ENCODE assay signal across 20 cellular contexts in the genomic region with DNA sequence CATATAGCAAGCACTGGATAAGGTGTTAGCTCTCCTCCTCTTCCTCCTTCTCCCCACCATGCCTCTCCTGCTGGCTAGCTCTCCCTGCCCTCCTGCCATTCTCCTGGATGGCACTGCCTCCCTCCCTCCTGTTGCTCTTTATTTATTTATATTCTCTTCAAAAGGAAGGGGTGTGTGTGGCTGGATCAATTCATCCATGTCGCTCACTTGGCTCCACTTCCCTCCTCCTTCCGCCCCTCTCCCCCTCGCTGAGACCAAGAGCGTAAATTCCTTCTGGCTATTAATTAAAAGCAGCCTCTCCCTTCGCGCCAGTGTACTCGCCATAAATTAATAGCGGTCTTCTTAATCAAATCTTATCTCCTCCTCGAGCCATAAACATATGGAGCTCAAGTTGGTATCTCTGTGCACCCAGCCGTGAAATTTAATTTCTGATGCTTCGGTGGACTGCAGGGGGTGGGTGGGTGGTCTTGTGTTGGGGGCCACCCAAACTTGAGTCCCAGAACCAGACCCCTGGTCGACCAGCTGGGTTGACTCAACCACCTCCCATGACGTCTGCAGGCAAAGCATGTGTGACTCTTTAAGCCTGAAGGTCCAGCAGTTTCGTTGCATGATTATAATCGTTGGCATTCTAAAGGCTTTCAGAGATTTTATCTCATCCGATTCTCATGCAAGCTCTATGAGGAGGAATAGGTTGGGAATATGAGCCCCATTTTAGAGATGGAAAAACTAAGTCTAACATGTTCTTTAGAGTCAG. TPM values are rescaled to one million over a fixed set of nuclear protein-coding genes. Genes with fewer than 3 reads are reported as not detected.
DNase-seq lines count a peak whose midpoint lies in the region; ATAC-seq, FAIRE-seq and TF ChIP-seq lines count a peak whose summit lies in the region.
"Had no signal": no experiment of that assay in that cellular context is flagged by ENCODE, and none has a peak within 500 bp of the region (broad histone marks: within the 10 kb centered on the region; RNA-seq: fewer than 3 reads in every experiment).

No MANE protein-coding gene starts in this region.

- H3K9me3 Mint-ChIP-seq in T-cell (no peaks in the 10 kb centered on the region), neural progenitor cell (no peaks in the 10 kb centered on the region)
- no peaks in the 10 kb centered on the region for H3K9me3 Mint-ChIP-seq in activated CD8-positive, alpha-beta T cell treated with anti-CD3 and anti-CD28 coated beads, Interleukin-2, amount 10 ng/mL, durations not matched to agents 7 days and 5 days (ENCODE audit: insufficient read depth)
- H3K9me3 Mint-ChIP-seq: CD4-positive, alpha-beta memory T cell; dendritic cell treated with granulocyte-macrophage colony-stimulating factor and Interleukin-4, amounts not matched to agents 40 ng/mL and 50 ng/mL, for 4 days; mesothelial cell of epicardium; stimulated activated effector memory CD8-positive, alpha-beta T cell treated with anti-CD3 and anti-CD28 coated beads, Interleukin-12 subunit alpha, Interleukin-12 subunit beta, amount 100 ng/mL, for 72 hours had no signal

- H3K4me3 ChIP-seq in HEK293 (ENCODE audit: low read depth, low read length) (no peak overlapping the region), neural progenitor cell (no peak overlapping the region), kidney (ENCODE audit: low read length in 2 of 2) (no peak overlapping the region)
- H3K4me3 ChIP-seq: adrenal gland, gastrocnemius medialis, K562 had no signal

- TF ChIP-seq CTCF in HEK293 (tag by site-specific recombination; IDR thresholded peaks at IDR 0.05) (no peak), neural progenitor cell (IDR thresholded peaks at IDR 0.05) (no peak), kidney (IDR thresholded peaks at IDR 0.05; ENCODE audit: borderline replicate concordance, extremely low read depth, insufficient read depth) (no peak)

- H3F3A ChIP-seq in neural progenitor cell (ENCODE audit: low read depth) = peaks cover 23% of the 10 kb centered on the region

- H3K4me3 Mint-ChIP-seq in T-cell (no peak overlapping the region), neural progenitor cell (peak overlapping the region; percentile 31)
- H3K4me3 Mint-ChIP-seq in activated CD8-positive, alpha-beta T cell treated with anti-CD3 and anti-CD28 coated beads, Interleukin-2, amount 10 ng/mL, durations not matched to agents 7 days and 5 days = no peak overlapping the region
- H3K4me3 Mint-ChIP-seq: CD4-positive, alpha-beta memory T cell; dendritic cell treated with granulocyte-macrophage colony-stimulating factor and Interleukin-4, amounts not matched to agents 40 ng/mL and 50 ng/mL, for 4 days; HFFc6; mesothelial cell of epicardium; stimulated activated effector memory CD8-positive, alpha-beta T cell treated with anti-CD3 and anti-CD28 coated beads, Interleukin-12 subunit alpha, Interleukin-12 subunit beta, amount 100 ng/mL, for 72 hours had no signal

- H3K9me3 ChIP-seq in HEK293 (ENCODE audit: control insufficient read depth, insufficient read depth, low read depth, low read length) (no peaks in the 10 kb centered on the region), neural progenitor cell (ENCODE audit: low read depth) (no peaks in the 10 kb centered on the region), kidney (ENCODE audit: control insufficient read depth in 1 of 2, low read length in 2 of 2) (no peaks in the 10 kb centered on the region)
- H3K9me3 ChIP-seq: adrenal gland, gastrocnemius medialis had no signal

- no peak for FAIRE-seq in kidney (lab: Jason Lieb, UNC)
- FAIRE-seq: A204.1, bronchial epithelial cell, K562 had no signal

- H3K36me3 Mint-ChIP-seq in T-cell (no peaks in the 10 kb centered on the region), neural progenitor cell (peaks cover under 1% of the 10 kb centered on the region)
- peaks cover 6% of the 10 kb centered on the region for H3K36me3 Mint-ChIP-seq in activated CD8-positive, alpha-beta T cell treated with anti-CD3 and anti-CD28 coated beads, Interleukin-2, amount 10 ng/mL, durations not matched to agents 7 days and 5 days (ENCODE audit: low read depth)
- H3K36me3 Mint-ChIP-seq: CD4-positive, alpha-beta memory T cell; mesothelial cell of epicardium; stimulated activated effector memory CD8-positive, alpha-beta T cell treated with anti-CD3 and anti-CD28 coated beads, Interleukin-12 subunit alpha, Interleukin-12 subunit beta, amount 100 ng/mL, for 72 hours had no signal

- H3K9ac ChIP-seq in neural progenitor cell (no peak overlapping the region), kidney (ENCODE audit: low read length in 2 of 2) (no peak overlapping the region)

- CTCF ChIA-PET in HEK293 (lab: Yijun Ruan, JAX) = interaction anchor here (0.6 to 3.3 kb wide), 5 partner anchors 19 to 156 kb away, joined by 3 to 16 read pairs (median 4); no protein-coding TSS in a partner anchor
- CTCF ChIA-PET in T-cell (lab: Charles Lee) = interaction anchor here (0.5 to 1.5 kb wide), 4 partner anchors 27 to 123 kb away, joined by 3 to 5 read pairs (median 4); no protein-coding TSS in a partner anchor
- CTCF ChIA-PET in activated CD8-positive, alpha-beta T cell treated with anti-CD3 and anti-CD28 coated beads, Interleukin-2, amount 10 ng/mL, durations not matched to agents 7 days and 5 days (lab: Charles Lee) = interaction anchor here (1.0 to 2.4 kb wide), 9 partner anchors 9 to 613 kb away, joined by 3 to 19 read pairs (median 5); a partner anchor contains a TSS

- peaks cover 6% of the 10 kb centered on the region; the same call in 1 of the 2 replicates for H3K4me1 ChIP-seq in HEK293 (ENCODE audit: control insufficient read depth, insufficient read depth, low read length)
- peaks cover 27% of the 10 kb centered on the region for H3K4me1 ChIP-seq in neural progenitor cell
- H3K4me1 ChIP-seq in kidney (ENCODE audit: control insufficient read depth in 1 of 2, insufficient read depth in 1 of 2, low read depth in 1 of 2, low read length in 2 of 2) = peaks cover 0 to 2% of the 10 kb centered on the region in 2 donors
- H3K4me1 ChIP-seq: adrenal gland, gastrocnemius medialis had no signal

- peak overlapping the region; percentile 12 to 28 for H3K27ac Mint-ChIP-seq in T-cell
- peak overlapping the region; percentile 2 for H3K27ac Mint-ChIP-seq in neural progenitor cell
- no peak overlapping the region for H3K27ac Mint-ChIP-seq in activated CD8-positive, alpha-beta T cell treated with anti-CD3 and anti-CD28 coated beads, Interleukin-2, amount 10 ng/mL, durations not matched to agents 7 days and 5 days
- H3K27ac Mint-ChIP-seq: dendritic cell treated with granulocyte-macrophage colony-stimulating factor and Interleukin-4, amounts not matched to agents 40 ng/mL and 50 ng/mL, for 4 days; HFFc6; mesothelial cell of epicardium; stimulated activated effector memory CD8-positive, alpha-beta T cell treated with anti-CD3 and anti-CD28 coated beads, Interleukin-12 subunit alpha, Interleukin-12 subunit beta, amount 100 ng/mL, for 72 hours had no signal

- intact Hi-C loops in kidney (cut with DNase I) = no loop called here

- H3K36me3 ChIP-seq in HEK293 (ENCODE audit: control insufficient read depth in 2 of 2, insufficient read depth in 1 of 2, low read length in 2 of 2) (no peaks in the 10 kb centered on the region), neural progenitor cell (no peaks in the 10 kb centered on the region), kidney (ENCODE audit: control insufficient read depth in 1 of 2, insufficient read depth in 2 of 2, low read length in 2 of 2) (no peaks in the 10 kb centered on the region)
- H3K36me3 ChIP-seq: adrenal gland, gastrocnemius medialis had no signal

- H3K27me3 Mint-ChIP-seq in T-cell (no peaks in the 10 kb centered on the region), neural progenitor cell (ENCODE audit: insufficient read depth, low read depth) (peaks cover 6% of the 10 kb centered on the region)
- H3K27me3 Mint-ChIP-seq in activated CD8-positive, alpha-beta T cell treated with anti-CD3 and anti-CD28 coated beads, Interleukin-2, amount 10 ng/mL, durations not matched to agents 7 days and 5 days (ENCODE audit: low read depth) = no peaks in the 10 kb centered on the region
- H3K27me3 Mint-ChIP-seq: CD4-positive, alpha-beta memory T cell had no signal

- no peaks in the 10 kb centered on the region for H3K27me3 ChIP-seq in neural progenitor cell
- H3K27me3 ChIP-seq: adrenal gland, gastrocnemius medialis had no signal

- no peak overlapping the region for H2AFZ ChIP-seq in neural progenitor cell (replicated peaks)

- H4K20me1 ChIP-seq in neural progenitor cell (ENCODE audit: low read depth) = peaks cover 100% of the 10 kb centered on the region

- H3K27ac ChIP-seq in HEK293 (ENCODE audit: extremely low read depth, low read depth, low read length) (no peak overlapping the region), neural progenitor cell (no peak overlapping the region), kidney (ENCODE audit: low read depth in 2 of 2, low read length in 2 of 2) (no peak overlapping the region)
- H3K27ac ChIP-seq: adrenal gland, gastrocnemius medialis had no signal

- POLR2A ChIA-PET in HEK293 (lab: Yijun Ruan, JAX) (interaction anchor here (0.6 kb wide), 2 partner anchors 54 to 96 kb away, joined by 3 to 5 read pairs; no protein-coding TSS in a partner anchor), T-cell (lab: Charles Lee) (interaction anchor here in 1 of 2 donors (0.9 kb wide), 1 partner anchor 14 kb away, joined by 3 read pairs; no protein-coding TSS in a partner anchor)
- POLR2A ChIA-PET in activated CD8-positive, alpha-beta T cell treated with anti-CD3 and anti-CD28 coated beads, Interleukin-2, amount 10 ng/mL, durations not matched to agents 7 days and 5 days (lab: Charles Lee) = interaction anchor here (0.6 kb wide), 1 partner anchor 67 kb away, joined by 3 read pairs; no protein-coding TSS in a partner anchor

- ATAC-seq in T-cell (replicated peaks in 1 of 4) = no peak
- no peak for ATAC-seq in HG02678 (IDR thresholded peaks at IDR 0.05; ENCODE audit: unreplicated experiment)
- ATAC-seq in activated CD8-positive, alpha-beta T cell treated with anti-CD3 and anti-CD28 coated beads, Interleukin-2, amount 10 ng/mL, durations not matched to agents 7 days and 5 days = no peak
- ATAC-seq: gastrocnemius medialis had no signal

- peak; percentile 18 for DNase-seq in NCI-H187 treated with DMSO at 0.1 percent for 48 hours (lab: John Stamatoyannopoulos, UW)
- DNase-seq in NCI-H187 (lab: John Stamatoyannopoulos, UW) = no peak
- no peak for DNase-seq in T-cell
- no peak for DNase-seq in neural progenitor cell (ENCODE audit: low spot score)
- DNase-seq in kidney = no peak
- DNase-seq in activated CD8-positive, alpha-beta T cell treated with anti-CD3 and anti-CD28 coated beads, Interleukin-2, amount 10 ng/mL, durations not matched to agents 7 days and 5 days = no peak
- DNase-seq: CD4-positive, alpha-beta memory T cell; gastrocnemius medialis; HFFc6; left cardiac atrium; SIG-M5 had no signal

- peaks cover 6% of the 10 kb centered on the region for H3K79me2 ChIP-seq in neural progenitor cell (ENCODE audit: low read depth)

- no peak overlapping the region for H3K4me2 ChIP-seq in neural progenitor cell

- H3K4me1 Mint-ChIP-seq in T-cell = peaks cover 52 to 53% (median 52%) of the 10 kb centered on the region in 3 donors
- H3K4me1 Mint-ChIP-seq in neural progenitor cell = peaks cover 77% of the 10 kb centered on the region
- peaks cover 50% of the 10 kb centered on the region for H3K4me1 Mint-ChIP-seq in activated CD8-positive, alpha-beta T cell treated with anti-CD3 and anti-CD28 coated beads, Interleukin-2, amount 10 ng/mL, durations not matched to agents 7 days and 5 days (ENCODE audit: low read depth)

RNA-seq across cellular contexts. Expression of a gene that starts 57.9 kb away (rescaled TPM):
- total RNA-seq in T-cell (1 to 10 TPM; 2.9 to 8.3 (median 4.8) TPM), neural progenitor cell (ENCODE audit: low replicate concordance) (15.3 and 39.9 TPM in 2 replicates), kidney (2.4 TPM)
- 0.37 TPM for polyA plus RNA-seq in kidney (ENCODE audit: insufficient read depth, low read depth, low replicate concordance)
- 10 to 100 TPM; 18.4 to 20.0 TPM for total RNA-seq in activated CD8-positive, alpha-beta T cell treated with anti-CD3 and anti-CD28 coated beads, Interleukin-2, amount 10 ng/mL, durations not matched to agents 7 days and 5 days
- polyA plus RNA-seq: K562 had no signal
